20 cellular contexts compared by ENCODE assay signal in the genomic region with DNA sequence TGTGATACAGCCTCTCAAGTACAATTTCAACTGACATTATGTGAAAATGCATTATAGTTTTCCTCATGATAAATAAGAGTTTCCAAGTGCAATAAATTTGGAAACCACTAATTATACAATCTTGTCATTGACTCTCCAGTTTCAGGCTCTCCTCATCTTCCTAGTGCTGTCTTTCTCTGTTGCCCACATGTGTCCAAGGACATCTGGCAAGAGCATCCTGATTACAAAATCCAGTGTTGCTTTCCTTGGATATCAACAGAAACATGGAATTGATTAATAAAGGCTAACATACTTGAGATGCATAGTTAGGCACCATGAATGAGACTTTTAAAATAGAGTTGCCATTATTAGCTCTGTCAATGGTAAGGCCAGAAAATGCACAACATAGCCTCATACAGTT. TPM values are rescaled to one million over a fixed set of nuclear protein-coding genes. Genes with fewer than 3 reads are reported as not detected.
DNase-seq lines count a peak whose midpoint lies in the region; ATAC-seq and TF ChIP-seq lines count a peak whose summit lies in the region.
"Had no signal": no experiment of that assay in that cellular context is flagged by ENCODE, and none has a peak within 500 bp of the region (broad histone marks: within the 10 kb centered on the region; RNA-seq: fewer than 3 reads in every experiment).

No MANE protein-coding gene starts in this region.

- intact Hi-C loops in sciatic nerve (cut with DNase I) = no loop called here

- peak; percentile 76 for ATAC-seq in sciatic nerve
- ATAC-seq in GM19023 (IDR thresholded peaks at IDR 0.05; ENCODE audit: unreplicated experiment) = no peak
- ATAC-seq: GM12878, GM23338, HCT116 had no signal

- peak; percentile 90 for DNase-seq in AG10803 (ENCODE audit: low read depth)
- DNase-seq in GM03348 (ENCODE audit: low spot score) = peak; percentile 17
- DNase-seq in fibroblast of gingiva (ENCODE audit: low read depth) = peak; percentile 83
- DNase-seq in sciatic nerve (ENCODE audit: low spot score) = no peak
- no peak for DNase-seq in cerebellar nuclear complex (lab: John Stamatoyannopoulos, UW)
- no peak for DNase-seq in DMS53 treated with DMSO at 0.1 percent for 48 hours (lab: John Stamatoyannopoulos, UW; ENCODE audit: unreplicated experiment)
- no peak for DNase-seq in DMS79 treated with DMSO at 0.1 percent for 48 hours (lab: John Stamatoyannopoulos, UW)
- DNase-seq: C1 segment of cervical spinal cord; Calu3; CD4-positive, alpha-beta memory T cell; COR-L47; DMS153; DMS79; GF-D8; H9 had no signal

- no peak for TF ChIP-seq CTCF in AG10803 (conservative IDR thresholded peaks at IDR 0.05; ENCODE audit: low read length)

- no peak overlapping the region for H3K4me3 ChIP-seq in AG10803 (ENCODE audit: low read length)
- H3K4me3 ChIP-seq: GM12878, GM23338 had no signal

RNA-seq across cellular contexts. Expression of gene MAP10, which starts 15.6 kb away (rescaled TPM):
- 2.3 TPM for total RNA-seq in sciatic nerve
- total RNA-seq: G401 had no signal

Comparison
In these comparisons a context has a peak if more than half of its experiments do, and no peak if none do; other contexts are left out.
1. DNase-seq: peak in AG10803 (single experiment), GM03348 (single experiment) and fibroblast of gingiva (single experiment); none in sciatic nerve (single experiment), cerebellar nuclear complex (0 of 2), DMS53 treated with DMSO at 0.1 percent for 48 hours (single experiment) and DMS79 treated with DMSO at 0.1 percent for 48 hours (single experiment).